In genomic region chr14:75986439-75986765, GRCh38 we compare ENCODE assay signal across 8 cellular contexts. TPM values are rescaled to one million over a fixed set of nuclear protein-coding genes. Genes with fewer than 3 reads are reported as not detected.
DNase-seq lines count a peak whose midpoint lies in the region; ATAC-seq and TF ChIP-seq lines count a peak whose summit lies in the region.

No MANE protein-coding gene starts in this region.

- H3K4me3 ChIP-seq in HCT116 (replicated peaks in 1 of 2; ENCODE audit: low read depth in 1 of 2, low read length in 2 of 2): peak overlapping the region; percentile 75 to 95
- peak overlapping the region; percentile 100; the same call in 1 of the 2 replicates for H3K4me3 ChIP-seq in iPS DF 6.9 (ENCODE audit: low read length)
- H3K4me3 ChIP-seq in skin epidermis: peak overlapping the region; percentile 67 to 96 (median 91)

- H3K9me3 ChIP-seq in HCT116 (ENCODE audit: control insufficient read depth in 1 of 2, insufficient read depth in 1 of 2, low read depth in 1 of 2, low read length in 2 of 2) (no peaks in the 10 kb centered on the region), iPS DF 6.9 (ENCODE audit: control insufficient read depth, insufficient read depth, low read length) (no peaks in the 10 kb centered on the region)

- ATAC-seq in HCT116 (no peak), HG03460 (IDR thresholded peaks at IDR 0.05; ENCODE audit: unreplicated experiment) (no peak), GM19023 (IDR thresholded peaks at IDR 0.05; ENCODE audit: unreplicated experiment) (no peak)

- H3K9me2 ChIP-seq in HCT116 (ENCODE audit: insufficient read depth): no peaks in the 10 kb centered on the region

- DNase-seq in HCT116 (ENCODE audit: low read depth, low spot score): no peak
- DNase-seq in activated CD4-positive, alpha-beta memory T cell treated with anti-CD3 and anti-CD28 coated beads, Interleukin-2, amount 10 ng/mL, durations not matched to agents 7 days and 5 days: no peak
- no peak for DNase-seq in iPS DF 6.9 (ENCODE audit: low read depth, low spot score)
- no peak for DNase-seq in ecto neural progenitor cell (ENCODE audit: low spot score)
- DNase-seq in GM19238 (ENCODE audit: insufficient read length, low spot score): no peak

- RAD21 ChIA-PET in HCT116 (lab: Charles Lee; ENCODE audit: low non-redundant PET in 1 of 2, low total read pairs in 2 of 2, uncharacterized antibody in 2 of 2, unreplicated experiment in 2 of 2): interaction anchor here in 1 of 2 experiments (0.7 kb wide), 1 partner anchor 64 kb away, joined by 4 read pairs; no protein-coding TSS in a partner anchor

- BruUV-seq in HCT116 (replicated peaks; lab: Mats Ljungman, UMichigan): no TSS peak

- H3K9me3 Mint-ChIP-seq in activated CD4-positive, alpha-beta memory T cell treated with anti-CD3 and anti-CD28 coated beads, Interleukin-2, amount 10 ng/mL, durations not matched to agents 7 days and 5 days: no peaks in the 10 kb centered on the region

- WGBS in iPS DF 6.9 (ENCODE audit: insufficient coverage, insufficient read length): no CpG with 5 or more reads among the region's 6 CpGs

- H3K27me3 ChIP-seq in HCT116 (ENCODE audit: insufficient read depth, low read length): no peaks in the 10 kb centered on the region
- H3K27me3 ChIP-seq in iPS DF 6.9 (ENCODE audit: control insufficient read depth, insufficient read depth, low read length): no peaks in the 10 kb centered on the region

- H4K20me1 ChIP-seq in HCT116 (ENCODE audit: insufficient read depth): no peaks in the 10 kb centered on the region

- peaks cover 16% of the 10 kb centered on the region for H3K27me3 Mint-ChIP-seq in activated CD4-positive, alpha-beta memory T cell treated with anti-CD3 and anti-CD28 coated beads, Interleukin-2, amount 10 ng/mL, durations not matched to agents 7 days and 5 days

- peak overlapping the region; percentile 94 for H3K4me2 ChIP-seq in HCT116 (ENCODE audit: low read length)

- no peak overlapping the region for H3K27ac Mint-ChIP-seq in activated CD4-positive, alpha-beta memory T cell treated with anti-CD3 and anti-CD28 coated beads, Interleukin-2, amount 10 ng/mL, durations not matched to agents 7 days and 5 days

- H3K36me3 Mint-ChIP-seq in activated CD4-positive, alpha-beta memory T cell treated with anti-CD3 and anti-CD28 coated beads, Interleukin-2, amount 10 ng/mL, durations not matched to agents 7 days and 5 days (ENCODE audit: low read depth): no peaks in the 10 kb centered on the region

- H3K4me1 ChIP-seq in HCT116 (ENCODE audit: control insufficient read depth in 1 of 2, insufficient read depth in 2 of 2, low read length in 2 of 2) (peaks cover 10 to 23% of the 10 kb centered on the region in 2 experiments), iPS DF 6.9 (ENCODE audit: control insufficient read depth, insufficient read depth, low read length) (peaks cover 3% of the 10 kb centered on the region; the same call in 1 of the 2 replicates)

- TF ChIP-seq CTCF in HCT116 (IDR thresholded peaks at IDR 0.05 in 2 of 3, conservative IDR thresholded peaks at IDR 0.05 in 1 of 3; ENCODE audit: borderline replicate concordance in 1 of 3, insufficient read depth in 1 of 3, low read depth in 2 of 3, low read length in 2 of 3): no peak

- H3K79me2 ChIP-seq in HCT116 (ENCODE audit: insufficient read depth, low read length): 0 out of 2 replicates have a peak, but pooled peaks cover 2% of the 10 kb centered on the region

- H2AFZ ChIP-seq in HCT116 (ENCODE audit: low read depth, low read length, poor library complexity, severe bottlenecking): no peak overlapping the region

- no peak for TF ChIP-seq POLR2A in HCT116 (IDR thresholded peaks at IDR 0.05; ENCODE audit: borderline replicate concordance, extremely low read depth, insufficient read depth, insufficient read length)

- no peak for TF ChIP-seq RAD21 in HCT116 (IDR thresholded peaks at IDR 0.05; ENCODE audit: low read depth)

- intact Hi-C loops in HCT116 (cut with micrococcal nuclease): loop anchor here (5.0 kb wide), 2 partner anchors 401 to 661 kb away; no protein-coding TSS in a partner anchor

- CTCF ChIA-PET in HCT116 (lab: Charles Lee): interaction anchor here (1.5 to 7.2 kb wide), 2 partner anchors 8 to 276 kb away, joined by 3 to 176 read pairs; no protein-coding TSS in a partner anchor
- CTCF ChIA-PET in activated CD4-positive, alpha-beta memory T cell treated with anti-CD3 and anti-CD28 coated beads, Interleukin-2, amount 10 ng/mL, durations not matched to agents 7 days and 5 days (lab: Charles Lee): interaction anchor here (0.7 to 11.6 kb wide), 4 partner anchors 75 to 323 kb away, joined by 3 to 182 read pairs (median 4); no protein-coding TSS in a partner anchor

- peaks cover 21% of the 10 kb centered on the region for H3K4me1 Mint-ChIP-seq in activated CD4-positive, alpha-beta memory T cell treated with anti-CD3 and anti-CD28 coated beads, Interleukin-2, amount 10 ng/mL, durations not matched to agents 7 days and 5 days

- H3K27ac ChIP-seq in HCT116 (ENCODE audit: low read depth, low read length): peak overlapping the region; percentile 39; the same call in 1 of the 2 replicates
- H3K27ac ChIP-seq in iPS DF 6.9 (ENCODE audit: low read length): no peak overlapping the region
- H3K27ac ChIP-seq in skin epidermis: peak overlapping the region in 16 of 21 experiments; percentile 37 to 96 (median 86)

- POLR2A ChIA-PET in HCT116 (lab: Charles Lee): interaction anchor here (0.7 kb wide), 1 partner anchor 260 kb away, joined by 3 read pairs; no protein-coding TSS in a partner anchor
- POLR2A ChIA-PET in activated CD4-positive, alpha-beta memory T cell treated with anti-CD3 and anti-CD28 coated beads, Interleukin-2, amount 10 ng/mL, durations not matched to agents 7 days and 5 days (lab: Charles Lee): interaction anchor here (1.3 kb wide), 1 partner anchor 337 kb away, joined by 3 read pairs; no protein-coding TSS in a partner anchor

- H3K4me3 Mint-ChIP-seq in activated CD4-positive, alpha-beta memory T cell treated with anti-CD3 and anti-CD28 coated beads, Interleukin-2, amount 10 ng/mL, durations not matched to agents 7 days and 5 days: peak overlapping the region; percentile 71

- H3K36me3 ChIP-seq in HCT116 (ENCODE audit: control insufficient read depth in 1 of 2, insufficient read depth in 2 of 2, low read length in 2 of 2): peaks cover 0 to 5% of the 10 kb centered on the region in 2 experiments; a peak in 2 of 4 replicates
- 0 out of 2 replicates have a peak, but pooled peaks cover 4% of the 10 kb centered on the region for H3K36me3 ChIP-seq in iPS DF 6.9 (ENCODE audit: control insufficient read depth, insufficient read depth, low read length)

- H3K9ac ChIP-seq in HCT116 (ENCODE audit: low read length): peak overlapping the region; percentile 78

TF ChIP-seq in HCT116, 20 proteins besides CTCF, POLR2A, EP300 and RAD21 (continues in another document):
- TF ChIP-seq SIN3A (IDR thresholded peaks at IDR 0.05; ENCODE audit: low read depth) (no peak), MAX (IDR thresholded peaks at IDR 0.05) (no peak), ATF3 (IDR thresholded peaks at IDR 0.05) (no peak), ELF1 (IDR thresholded peaks at IDR 0.05; ENCODE audit: borderline replicate concordance, low read depth) (no peak), YY1 (IDR thresholded peaks at IDR 0.05; ENCODE audit: extremely low read depth, insufficient replicate concordance, low read depth, low read length) (no peak), CEBPB (IDR thresholded peaks at IDR 0.05; ENCODE audit: low read depth) (no peak), ZNF274 (IDR thresholded peaks at IDR 0.05; ENCODE audit: low read depth, low read length) (no peak), SP1 (IDR thresholded peaks at IDR 0.05; ENCODE audit: low read depth) (no peak), REST (IDR thresholded peaks at IDR 0.05; ENCODE audit: low read depth) (no peak), POLR2AphosphoS5 (IDR thresholded peaks at IDR 0.05; ENCODE audit: low read depth, low read length) (no peak), JUND (IDR thresholded peaks at IDR 0.05) (no peak), CBX3 (IDR thresholded peaks at IDR 0.05; ENCODE audit: low read depth) (no peak)

RNA-seq across cellular contexts. Expression of gene IFT43, which starts 0.8 kb away (rescaled TPM):
- 24.2 TPM for total RNA-seq in HCT116 (2021; ENCODE audit: unreplicated experiment)
- 29.0 and 33.9 TPM in 2 replicates for polyA plus RNA-seq in HCT116 (2012)
- 1 to 10 TPM; 6.4 to 6.9 TPM for total RNA-seq in activated CD4-positive, alpha-beta memory T cell treated with anti-CD3 and anti-CD28 coated beads, Interleukin-2, amount 10 ng/mL, durations not matched to agents 7 days and 5 days

RNA-seq across cellular contexts. Expression of gene TGFB3, which starts 4.6 kb away (rescaled TPM):
- 1.6 TPM for total RNA-seq in HCT116 (2021; ENCODE audit: unreplicated experiment)
- 1.7 and 2.0 TPM in 2 replicates for polyA plus RNA-seq in HCT116 (2012)
- total RNA-seq in activated CD4-positive, alpha-beta memory T cell treated with anti-CD3 and anti-CD28 coated beads, Interleukin-2, amount 10 ng/mL, durations not matched to agents 7 days and 5 days: 1 to 10 TPM; 1.8 to 2.1 TPM
